In the genomic region with DNA sequence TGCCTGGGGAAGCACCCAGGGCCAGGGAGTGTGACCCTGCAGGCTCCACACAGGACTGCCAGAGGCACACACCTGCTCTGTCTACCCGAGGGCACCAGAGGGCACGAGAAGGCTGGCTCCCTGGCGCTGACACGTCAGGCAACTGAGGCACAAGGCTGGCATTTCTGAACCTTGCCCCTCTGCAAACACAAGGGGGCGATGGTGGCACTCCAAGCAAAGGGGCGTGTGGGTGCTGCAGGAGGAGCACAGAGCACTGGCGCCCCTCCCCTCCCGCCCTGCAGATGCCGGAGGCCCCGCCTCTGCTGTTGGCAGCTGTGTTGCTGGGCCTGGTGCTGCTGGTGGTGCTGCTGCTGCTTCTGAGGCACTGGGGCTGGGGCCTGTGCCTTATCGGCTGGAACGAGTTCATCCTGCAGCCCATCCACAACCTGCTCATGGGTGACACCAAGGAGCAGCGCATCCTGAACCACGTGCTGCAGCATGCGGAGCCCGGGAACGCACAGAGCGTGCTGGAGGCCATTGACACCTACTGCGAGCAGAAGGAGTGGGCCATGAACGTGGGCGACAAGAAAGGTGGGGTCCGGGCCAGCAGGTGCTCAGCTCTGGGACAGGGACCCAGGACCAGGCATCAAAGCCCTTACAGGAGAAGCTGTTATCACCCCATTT, we compare ENCODE assay signal across 8 cellular contexts. TPM values are rescaled to one million over a fixed set of nuclear protein-coding genes. Genes with fewer than 3 reads are reported as not detected.
DNase-seq lines count a peak whose midpoint lies in the region; ATAC-seq and TF ChIP-seq lines count a peak whose summit lies in the region.

No MANE protein-coding gene starts in this region.

- CTCF ChIA-PET in activated CD4-positive, alpha-beta memory T cell treated with anti-CD3 and anti-CD28 coated beads, Interleukin-2, amount 10 ng/mL, durations not matched to agents 7 days and 5 days (lab: Charles Lee), result no interaction called here

- no peak overlapping the region for H3K27ac Mint-ChIP-seq in activated CD4-positive, alpha-beta memory T cell treated with anti-CD3 and anti-CD28 coated beads, Interleukin-2, amount 10 ng/mL, durations not matched to agents 7 days and 5 days
- H3K27ac Mint-ChIP-seq in endothelial cell (ENCODE audit: unreplicated experiment), result no peak overlapping the region
- peak overlapping the region; percentile 67 for H3K27ac Mint-ChIP-seq in mesothelial cell of epicardium
- peak overlapping the region; percentile 60 for H3K27ac Mint-ChIP-seq in stimulated activated effector memory CD8-positive, alpha-beta T cell treated with anti-CD3 and anti-CD28 coated beads, Interleukin-12 subunit alpha, Interleukin-12 subunit beta, amount 100 ng/mL, for 72 hours

- H3K36me3 Mint-ChIP-seq in activated CD4-positive, alpha-beta memory T cell treated with anti-CD3 and anti-CD28 coated beads, Interleukin-2, amount 10 ng/mL, durations not matched to agents 7 days and 5 days (ENCODE audit: low read depth), result no peaks in the 10 kb centered on the region
- H3K36me3 Mint-ChIP-seq in endothelial cell (ENCODE audit: low read depth, unreplicated experiment) (peaks cover 4% of the 10 kb centered on the region), mesothelial cell of epicardium (peaks cover 9% of the 10 kb centered on the region)
- peaks cover 23% of the 10 kb centered on the region for H3K36me3 Mint-ChIP-seq in stimulated activated effector memory CD8-positive, alpha-beta T cell treated with anti-CD3 and anti-CD28 coated beads, Interleukin-12 subunit alpha, Interleukin-12 subunit beta, amount 100 ng/mL, for 72 hours

- peak; percentile 66 for ATAC-seq in stimulated activated effector memory CD8-positive, alpha-beta T cell treated with anti-CD3 and anti-CD28 coated beads, Interleukin-12 subunit alpha, Interleukin-12 subunit beta, amount 100 ng/mL, for 72 hours
- ATAC-seq in HG02571 (IDR thresholded peaks at IDR 0.05; ENCODE audit: unreplicated experiment), result no peak

- H3K27me3 Mint-ChIP-seq in activated CD4-positive, alpha-beta memory T cell treated with anti-CD3 and anti-CD28 coated beads, Interleukin-2, amount 10 ng/mL, durations not matched to agents 7 days and 5 days, result no peaks in the 10 kb centered on the region
- H3K27me3 Mint-ChIP-seq in endothelial cell (ENCODE audit: unreplicated experiment), result peaks cover 9% of the 10 kb centered on the region
- H3K27me3 Mint-ChIP-seq in mesothelial cell of epicardium (ENCODE audit: low read depth), result no peaks in the 10 kb centered on the region

- TF ChIP-seq CTCF in 22Rv1 (IDR thresholded peaks at IDR 0.05) (peak; percentile 89), GM12872 (IDR thresholded peaks at IDR 0.05; ENCODE audit: insufficient read depth, low read depth, low read length) (peak; percentile 64), endothelial cell (IDR thresholded peaks at IDR 0.05; ENCODE audit: unreplicated experiment) (peak; percentile 72), mesothelial cell of epicardium (IDR thresholded peaks at IDR 0.05; ENCODE audit: unreplicated experiment) (peak; percentile 59)

- DNase-seq in NCI-H226 (peak; percentile 58), endothelial cell (ENCODE audit: low spot score) (peak; percentile 85), mesothelial cell of epicardium (ENCODE audit: low spot score in 2 of 2, unreplicated experiment in 2 of 2) (peak in 1 of 2 experiments; percentile 55)
- peak; percentile 71 for DNase-seq in activated CD4-positive, alpha-beta memory T cell treated with anti-CD3 and anti-CD28 coated beads, Interleukin-2, amount 10 ng/mL, durations not matched to agents 7 days and 5 days
- no peak for DNase-seq in stimulated activated effector memory CD8-positive, alpha-beta T cell treated with anti-CD3 and anti-CD28 coated beads, Interleukin-12 subunit alpha, Interleukin-12 subunit beta, amount 100 ng/mL, for 72 hours (ENCODE audit: low spot score in 2 of 2)

- POLR2A ChIA-PET in activated CD4-positive, alpha-beta memory T cell treated with anti-CD3 and anti-CD28 coated beads, Interleukin-2, amount 10 ng/mL, durations not matched to agents 7 days and 5 days (lab: Charles Lee), result no interaction called here

- H3K4me1 Mint-ChIP-seq in activated CD4-positive, alpha-beta memory T cell treated with anti-CD3 and anti-CD28 coated beads, Interleukin-2, amount 10 ng/mL, durations not matched to agents 7 days and 5 days, result peaks cover 3% of the 10 kb centered on the region
- H3K4me1 Mint-ChIP-seq in endothelial cell (ENCODE audit: unreplicated experiment) (peaks cover 10% of the 10 kb centered on the region), mesothelial cell of epicardium (peaks cover 33% of the 10 kb centered on the region)
- peaks cover 18% of the 10 kb centered on the region for H3K4me1 Mint-ChIP-seq in stimulated activated effector memory CD8-positive, alpha-beta T cell treated with anti-CD3 and anti-CD28 coated beads, Interleukin-12 subunit alpha, Interleukin-12 subunit beta, amount 100 ng/mL, for 72 hours

- no peak overlapping the region for H3K4me3 Mint-ChIP-seq in activated CD4-positive, alpha-beta memory T cell treated with anti-CD3 and anti-CD28 coated beads, Interleukin-2, amount 10 ng/mL, durations not matched to agents 7 days and 5 days
- H3K4me3 Mint-ChIP-seq in endothelial cell (ENCODE audit: unreplicated experiment), result no peak overlapping the region
- H3K4me3 Mint-ChIP-seq in mesothelial cell of epicardium, result peak overlapping the region; percentile 65
- no peak overlapping the region for H3K4me3 Mint-ChIP-seq in stimulated activated effector memory CD8-positive, alpha-beta T cell treated with anti-CD3 and anti-CD28 coated beads, Interleukin-12 subunit alpha, Interleukin-12 subunit beta, amount 100 ng/mL, for 72 hours

- H3K27ac ChIP-seq in 22Rv1, result peak overlapping the region; percentile 100

- no peaks in the 10 kb centered on the region for H3K9me3 Mint-ChIP-seq in activated CD4-positive, alpha-beta memory T cell treated with anti-CD3 and anti-CD28 coated beads, Interleukin-2, amount 10 ng/mL, durations not matched to agents 7 days and 5 days
- H3K9me3 Mint-ChIP-seq in endothelial cell (ENCODE audit: unreplicated experiment), result no peaks in the 10 kb centered on the region
- H3K9me3 Mint-ChIP-seq in mesothelial cell of epicardium, result no peaks in the 10 kb centered on the region
- no peaks in the 10 kb centered on the region for H3K9me3 Mint-ChIP-seq in stimulated activated effector memory CD8-positive, alpha-beta T cell treated with anti-CD3 and anti-CD28 coated beads, Interleukin-12 subunit alpha, Interleukin-12 subunit beta, amount 100 ng/mL, for 72 hours

RNA-seq across cellular contexts. Expression of gene TXNRD2, which starts 20.8 kb away (rescaled TPM):
- 10 to 100 TPM; 18.9 to 19.1 TPM for total RNA-seq in activated CD4-positive, alpha-beta memory T cell treated with anti-CD3 and anti-CD28 coated beads, Interleukin-2, amount 10 ng/mL, durations not matched to agents 7 days and 5 days
- total RNA-seq in endothelial cell (ENCODE audit: unreplicated experiment) (23.0 TPM), mesothelial cell of epicardium (21.0 to 23.2 TPM (median 22.9 TPM) in 3 replicates)

RNA-seq across cellular contexts. Expression of gene COMT, which starts 20.8 kb away (rescaled TPM):
- 10 to 100 TPM; 78.7 to 79.3 TPM for total RNA-seq in activated CD4-positive, alpha-beta memory T cell treated with anti-CD3 and anti-CD28 coated beads, Interleukin-2, amount 10 ng/mL, durations not matched to agents 7 days and 5 days
- total RNA-seq in endothelial cell (ENCODE audit: unreplicated experiment), result 49.0 TPM
- total RNA-seq in mesothelial cell of epicardium, result 87.8 to 93.5 TPM (median 93.5 TPM) in 3 replicates

RNA-seq across cellular contexts. Expression of gene ARVCF, which starts 54.2 kb away (rescaled TPM):
- total RNA-seq in activated CD4-positive, alpha-beta memory T cell treated with anti-CD3 and anti-CD28 coated beads, Interleukin-2, amount 10 ng/mL, durations not matched to agents 7 days and 5 days, result under 1 TPM; 0.58 to 0.71 TPM
- total RNA-seq in endothelial cell (ENCODE audit: unreplicated experiment) (67.3 TPM), mesothelial cell of epicardium (38.4 to 43.8 TPM (median 41.2 TPM) in 3 replicates)

RNA-seq across cellular contexts. Expression of gene TANGO2, which starts 58.5 kb away (rescaled TPM):
- total RNA-seq in activated CD4-positive, alpha-beta memory T cell treated with anti-CD3 and anti-CD28 coated beads, Interleukin-2, amount 10 ng/mL, durations not matched to agents 7 days and 5 days, result 10 to 100 TPM; 39.1 to 44.5 TPM
- 15.3 TPM for total RNA-seq in endothelial cell (ENCODE audit: unreplicated experiment)
- total RNA-seq in mesothelial cell of epicardium, result 13.4 to 17.5 TPM (median 15.6 TPM) in 3 replicates

Comparison
In these comparisons a context has a peak if more than half of its experiments do, and no peak if none do; other contexts are left out.
1. DNase-seq: peak in NCI-H226 (single experiment), activated CD4-positive, alpha-beta memory T cell treated with anti-CD3 and anti-CD28 coated beads, Interleukin-2, amount 10 ng/mL, durations not matched to agents 7 days and 5 days (single experiment) and endothelial cell (single experiment); none in stimulated activated effector memory CD8-positive, alpha-beta T cell treated with anti-CD3 and anti-CD28 coated beads, Interleukin-12 subunit alpha, Interleukin-12 subunit beta, amount 100 ng/mL, for 72 hours (0 of 2).
2. H3K27ac Mint-ChIP-seq: peak in mesothelial cell of epicardium (single experiment) and stimulated activated effector memory CD8-positive, alpha-beta T cell treated with anti-CD3 and anti-CD28 coated beads, Interleukin-12 subunit alpha, Interleukin-12 subunit beta, amount 100 ng/mL, for 72 hours (single experiment); none in activated CD4-positive, alpha-beta memory T cell treated with anti-CD3 and anti-CD28 coated beads, Interleukin-2, amount 10 ng/mL, durations not matched to agents 7 days and 5 days (single experiment) and endothelial cell (single experiment).
3. RNA of gene ARVCF, which starts 54.2 kb away (total RNA-seq): 67.3 TPM in endothelial cell (single experiment) and 38.4 to 43.8 TPM in mesothelial cell of epicardium; 0.58 to 0.71 TPM in activated CD4-positive, alpha-beta memory T cell treated with anti-CD3 and anti-CD28 coated beads, Interleukin-2, amount 10 ng/mL, durations not matched to agents 7 days and 5 days; every median in the first group is over 10 times any median in the second.
4. Peak in every context shown above with its lines, with median percentiles within 50 percentile points of each other: CTCF ChIP-seq.